Comparison of ENCODE assay signal across 1 cellular context in genomic region chr1:215776336-215776735, GRCh38.
TF ChIP-seq lines count a peak whose summit lies in the region.

No MANE protein-coding gene starts in this region.

TF ChIP-seq in WTC11, 78 proteins besides CTCF, POLR2A, EP300 and RAD21 (continued from another document):
- no peak for TF ChIP-seq CBFB (CRISPR knock-in tag; IDR thresholded peaks at IDR 0.05; ENCODE audit: low read depth)
- TF ChIP-seq OVOL2 (CRISPR knock-in tag; IDR thresholded peaks at IDR 0.05; ENCODE audit: borderline replicate concordance): no peak
- no peak for TF ChIP-seq NR2C2 (CRISPR knock-in tag; IDR thresholded peaks at IDR 0.05)
- TF ChIP-seq FOXP4 (CRISPR knock-in tag; IDR thresholded peaks at IDR 0.05): no peak
- TF ChIP-seq ESRRA (CRISPR knock-in tag; IDR thresholded peaks at IDR 0.05; ENCODE audit: borderline replicate concordance): no peak
